1 cellular context compared by ENCODE assay signal in genomic region chr20:38057351-38057972, GRCh38.
TF ChIP-seq lines count a peak whose summit lies in the region.

No MANE protein-coding gene starts in this region.

TF ChIP-seq in IMR-90, 13 proteins besides CTCF, POLR2A, EP300 and RAD21:
- TF ChIP-seq RFX5 (IDR thresholded peaks at IDR 0.05; ENCODE audit: low read depth, low read length) (no peak), SMC3 (IDR thresholded peaks at IDR 0.05; ENCODE audit: low read depth, low read length) (peak; percentile 90)
